ENCODE assay signal across 22 cellular contexts in genomic region chr15:68979036-68979435, GRCh38.
"Had no signal": no experiment of that assay in that cellular context is flagged by ENCODE, and none has a peak within 500 bp of the region (broad histone marks: within the 10 kb centered on the region; RNA-seq: fewer than 3 reads in every experiment).

No MANE protein-coding gene starts in this region.

- H3K4me1 ChIP-seq: colonic mucosa, esophagus squamous epithelium, gastrocnemius medialis, heart right ventricle, left lung, lower lobe of right lung had no signal

- H3K9me3 ChIP-seq: colonic mucosa, gastrocnemius medialis, lower lobe of right lung had no signal

- DNase-seq: colonic mucosa; cortex of kidney; effector CD8-positive, alpha-beta T cell; effector memory CD8-positive, alpha-beta T cell; endodermal cell; erythroblast; esophagus squamous epithelium; foreskin fibroblast; foreskin melanocyte; gastrocnemius medialis; glutamatergic neuron; head of caudate nucleus; heart right ventricle; left cardiac atrium; left lung; left ventricle myocardium superior; lower lobe of right lung; mesenchymal stem cell; mucosa of descending colon; naive B cell had no signal

- H3K27ac ChIP-seq: colonic mucosa, epithelial cell of prostate, esophagus squamous epithelium, gastrocnemius medialis, heart right ventricle, left lung, lower lobe of right lung had no signal

- H3K4me3 ChIP-seq: colonic mucosa, esophagus squamous epithelium, gastrocnemius medialis, heart right ventricle, left lung, lower lobe of right lung, mucosa of descending colon had no signal

- H3K27me3 ChIP-seq: colonic mucosa, gastrocnemius medialis, left lung had no signal

- ATAC-seq: effector memory CD8-positive, alpha-beta T cell; esophagus mucosa; gastrocnemius medialis; heart right ventricle; left cardiac atrium; left lung; left ventricle myocardium superior; lower lobe of right lung; mucosa of descending colon had no signal

- H3K36me3 ChIP-seq: colonic mucosa, esophagus squamous epithelium, gastrocnemius medialis, heart right ventricle, left lung, lower lobe of right lung had no signal
